Comparison of ENCODE assay signal across 21 cellular contexts in the genomic region with DNA sequence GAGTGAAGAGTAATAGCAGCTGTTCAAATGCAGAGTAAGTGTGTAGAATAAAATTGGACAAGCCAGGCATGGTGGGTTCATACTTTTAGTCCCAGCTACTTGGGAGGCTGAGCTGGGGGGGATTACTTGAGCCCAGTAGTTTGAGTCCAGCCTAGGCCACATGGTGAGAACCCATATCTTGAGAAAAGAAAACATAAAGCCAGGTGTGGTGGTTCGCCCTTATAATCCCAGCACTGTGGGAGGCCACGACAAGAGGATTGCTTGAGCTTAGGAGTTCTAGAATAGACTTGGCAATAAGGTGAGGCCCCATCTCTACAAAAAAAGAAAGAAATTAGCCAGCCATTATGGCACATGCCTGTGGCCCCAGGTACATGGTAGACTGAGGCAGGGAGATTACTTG.
"Had no signal": no experiment of that assay in that cellular context is flagged by ENCODE, and none has a peak within 500 bp of the region (broad histone marks: within the 10 kb centered on the region; RNA-seq: fewer than 3 reads in every experiment).

No MANE protein-coding gene starts in this region.

- DNase-seq: activated CD4-positive, alpha-beta T cell treated with anti-CD3 and anti-CD28 coated beads for 1 hour; activated CD4-positive, alpha-beta T cell treated with anti-CD3 and anti-CD28 coated beads, Interleukin-2, amount 50 U/mL, for 1 hour; activated CD8-positive, alpha-beta T cell treated with anti-CD3 and anti-CD28 coated beads, Interleukin-2, amount 10 ng/mL, durations not matched to agents 7 days and 5 days; activated gamma-delta T cell; aorta; immature natural killer cell; midbrain; nucleus accumbens; stimulated activated CD4-positive, alpha-beta T cell treated with anti-CD3 and anti-CD28 coated beads, Interleukin-4, amount 100 ng/mL, for 4 hours; substantia nigra; T-helper 1 cell; thyroid gland had no signal

- H3K4me1 ChIP-seq: foreskin keratinocyte, thyroid gland had no signal

- H3K27ac ChIP-seq: coronary artery, foreskin keratinocyte, thyroid gland had no signal

- H3K27me3 Mint-ChIP-seq: activated naive CD4-positive, alpha-beta T cell treated with anti-CD3 and anti-CD28 coated beads, Interleukin-2, amount 50 U/mL, for 24 hours had no signal

- H3K4me3 ChIP-seq: coronary artery, lung, thyroid gland had no signal

- H3K27me3 ChIP-seq: foreskin keratinocyte, thyroid gland had no signal

- H3K9me3 Mint-ChIP-seq: activated naive CD4-positive, alpha-beta T cell treated with anti-CD3 and anti-CD28 coated beads, Interleukin-2, amount 50 U/mL, for 24 hours; activated T-helper 1 cell treated with anti-CD3 and anti-CD28 coated beads, Interleukin-12 subunit alpha, Interleukin-12 subunit beta, Interleukin-2, Interleukin-4 antibody, amounts not matched to agents 30 ng/mL and 10 ng/mL and 1 ng/mL, durations not matched to agents 14 hours and 24 hours and 36 hours; immature natural killer cell; nephron; stimulated activated naive CD8-positive, alpha-beta T cell treated with anti-CD3 and anti-CD28 coated beads, Interleukin-15, Interleukin-2, amounts not matched to agents 100 ng/mL and 50 ng/mL, for 24 hours had no signal

- H3K36me3 ChIP-seq: thyroid gland had no signal

- H3K27ac Mint-ChIP-seq: activated CD8-positive, alpha-beta T cell treated with anti-CD3 and anti-CD28 coated beads, Interleukin-2, amount 10 ng/mL, durations not matched to agents 7 days and 5 days; activated naive CD4-positive, alpha-beta T cell treated with anti-CD3 and anti-CD28 coated beads, Interleukin-2, amount 50 U/mL, for 24 hours; activated T-helper 1 cell treated with anti-CD3 and anti-CD28 coated beads, Interleukin-12 subunit alpha, Interleukin-12 subunit beta, Interleukin-2, Interleukin-4 antibody, amounts not matched to agents 30 ng/mL and 10 ng/mL and 1 ng/mL, durations not matched to agents 14 hours and 24 hours and 36 hours; immature natural killer cell; stimulated activated naive CD8-positive, alpha-beta T cell treated with anti-CD3 and anti-CD28 coated beads, Interleukin-15, Interleukin-2, amounts not matched to agents 100 ng/mL and 50 ng/mL, for 24 hours had no signal

- H3K4me3 Mint-ChIP-seq: activated CD8-positive, alpha-beta T cell treated with anti-CD3 and anti-CD28 coated beads, Interleukin-2, amount 10 ng/mL, durations not matched to agents 7 days and 5 days; activated naive CD4-positive, alpha-beta T cell treated with anti-CD3 and anti-CD28 coated beads, Interleukin-2, amount 50 U/mL, for 24 hours; activated T-helper 1 cell treated with anti-CD3 and anti-CD28 coated beads, Interleukin-12 subunit alpha, Interleukin-12 subunit beta, Interleukin-2, Interleukin-4 antibody, amounts not matched to agents 30 ng/mL and 10 ng/mL and 1 ng/mL, durations not matched to agents 14 hours and 24 hours and 36 hours; immature natural killer cell; nephron; stimulated activated naive CD8-positive, alpha-beta T cell treated with anti-CD3 and anti-CD28 coated beads, Interleukin-15, Interleukin-2, amounts not matched to agents 100 ng/mL and 50 ng/mL, for 24 hours had no signal

- H3K4me1 Mint-ChIP-seq: activated naive CD4-positive, alpha-beta T cell treated with anti-CD3 and anti-CD28 coated beads, Interleukin-2, amount 50 U/mL, for 24 hours; immature natural killer cell had no signal

- H3K9me3 ChIP-seq: thyroid gland had no signal

- H3K36me3 Mint-ChIP-seq: activated naive CD4-positive, alpha-beta T cell treated with anti-CD3 and anti-CD28 coated beads, Interleukin-2, amount 50 U/mL, for 24 hours; immature natural killer cell had no signal

- ATAC-seq: activated CD8-positive, alpha-beta T cell treated with anti-CD3 and anti-CD28 coated beads, Interleukin-2, amount 10 ng/mL, durations not matched to agents 7 days and 5 days; left lobe of liver; sciatic nerve had no signal
